ENCODE assay signal across 8 cellular contexts in the genomic region with DNA sequence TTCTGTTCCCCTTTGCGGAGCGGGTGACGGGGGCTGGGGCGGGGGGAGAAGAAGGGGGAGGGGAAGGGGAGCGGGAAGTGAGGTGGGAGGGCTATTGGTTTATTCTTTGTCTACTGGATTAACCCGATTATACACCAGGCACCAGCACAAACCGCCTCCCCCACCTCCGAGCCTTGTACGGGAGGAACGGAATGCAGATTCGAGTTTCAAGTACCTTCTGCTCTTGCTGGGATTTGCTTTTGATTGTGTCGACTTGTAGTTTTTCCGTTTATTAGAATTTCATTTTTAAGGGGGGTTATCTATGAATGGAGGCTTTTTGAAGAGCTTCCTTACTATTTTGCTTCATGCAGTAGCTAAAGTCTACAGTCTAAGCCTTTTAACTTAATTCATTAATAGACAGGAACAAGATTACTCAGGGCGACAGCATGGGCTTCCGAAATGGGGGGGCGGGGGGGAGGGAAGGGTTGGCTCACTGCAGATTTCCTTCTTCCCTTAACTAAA. TPM values are rescaled to one million over a fixed set of nuclear protein-coding genes. Genes with fewer than 3 reads are reported as not detected.
DNase-seq lines count a peak whose midpoint lies in the region; ATAC-seq and TF ChIP-seq lines count a peak whose summit lies in the region.

No MANE protein-coding gene starts in this region.

- peaks cover 23% of the 10 kb centered on the region for H3K27me3 ChIP-seq in effector memory CD4-positive, alpha-beta T cell (replicated peaks; ENCODE audit: control insufficient read depth, insufficient read depth, low read length, poor library complexity, severe bottlenecking)
- no peaks in the 10 kb centered on the region for H3K27me3 ChIP-seq in upper lobe of left lung

- peak; percentile 42 for DNase-seq in RPMI7951 (ENCODE audit: low read depth)
- no peak for DNase-seq in effector memory CD4-positive, alpha-beta T cell
- DNase-seq in lung microvascular endothelial cell (ENCODE audit: low read depth in 2 of 2): peak; percentile 49 to 59
- DNase-seq in upper lobe of left lung: peak in 1 of 2 donors; percentile 71
- no peak for DNase-seq in GM10266 (ENCODE audit: extremely low spot score)
- DNase-seq in NAMALWA (ENCODE audit: low spot score): no peak

- H3K4me3 ChIP-seq in GM08714 (ENCODE audit: low read length) (peak overlapping the region; percentile 68), upper lobe of left lung (peak overlapping the region; percentile 39 to 90 (median 76))
- H3K4me3 ChIP-seq in effector memory CD4-positive, alpha-beta T cell (ENCODE audit: insufficient read depth, low read depth, low read length, poor library complexity, severe bottlenecking): peak overlapping the region; percentile 35

- 0 to 2% methylated on average over 16 of the region's 16 CpGs for WGBS in upper lobe of left lung, 2 donors

- peaks cover 27% of the 10 kb centered on the region for H3K4me1 ChIP-seq in effector memory CD4-positive, alpha-beta T cell (ENCODE audit: control insufficient read depth, insufficient read depth, low read length, poor library complexity, severe bottlenecking)
- H3K4me1 ChIP-seq in upper lobe of left lung: peaks cover 11 to 43% (median 21%) of the 10 kb centered on the region in 4 donors

- no peaks in the 10 kb centered on the region for H3K36me3 ChIP-seq in effector memory CD4-positive, alpha-beta T cell (ENCODE audit: control insufficient read depth, insufficient read depth, low read length)
- H3K36me3 ChIP-seq in upper lobe of left lung: peaks cover 0 to 8% (median 5%) of the 10 kb centered on the region in 4 donors

- TF ChIP-seq POLR2A in upper lobe of left lung (IDR thresholded peaks at IDR 0.05): no peak

- ATAC-seq in upper lobe of left lung (ENCODE audit: low FRiP score in 2 of 2): peak in 1 of 2 donors; percentile 19

- TF ChIP-seq EP300 in upper lobe of left lung (IDR thresholded peaks at IDR 0.05): no peak

- TF ChIP-seq CTCF in 22Rv1 (IDR thresholded peaks at IDR 0.05) (no peak), upper lobe of left lung (IDR thresholded peaks at IDR 0.05) (no peak), GM10266 (IDR thresholded peaks at IDR 0.05; ENCODE audit: control insufficient read depth, insufficient read depth, low read depth, missing control alignments) (no peak)

- H3K27ac ChIP-seq in 22Rv1 (peak overlapping the region; percentile 97), upper lobe of left lung (peak overlapping the region; percentile 94 to 96 (median 96))
- no peak overlapping the region for H3K27ac ChIP-seq in effector memory CD4-positive, alpha-beta T cell (ENCODE audit: insufficient read depth, low read length, poor library complexity, severe bottlenecking)

- H3K9me3 ChIP-seq in effector memory CD4-positive, alpha-beta T cell (ENCODE audit: control insufficient read depth, low read length): no peaks in the 10 kb centered on the region
- H3K9me3 ChIP-seq in upper lobe of left lung: no peaks in the 10 kb centered on the region

RNA-seq across cellular contexts. Expression of gene SPRY2, which starts 0.9 kb away (rescaled TPM):
- 31.8 and 42.2 TPM in 2 replicates for total RNA-seq in RPMI7951 (2014; rRNA removed; shearing (Covaris generic))
- total RNA-seq in lung microvascular endothelial cell (10.2 and 14.7 TPM in 2 replicates), upper lobe of left lung (10 to 100 TPM; 19.3 to 76.3 (median 50.9) TPM)

Comparison
In these comparisons a context has a peak if more than half of its experiments do, and no peak if none do; other contexts are left out.
1. DNase-seq: peak in RPMI7951 (single experiment) and lung microvascular endothelial cell (2 of 2); none in effector memory CD4-positive, alpha-beta T cell (0 of 3), GM10266 (single experiment) and NAMALWA (single experiment).
2. Peak in every context shown above with its lines, with median percentiles within 50 percentile points of each other: H3K4me3 ChIP-seq.